In genomic region chr2:67846341-67847070, GRCh38 we compare ENCODE assay signal across 9 cellular contexts.
A peak's percentile ranks its signal among the peaks of the same experiment; 100 is the strongest.
DNase-seq lines count a peak whose midpoint lies in the region; ATAC-seq and TF ChIP-seq lines count a peak whose summit lies in the region.
"Had no signal": no experiment of that assay in that cellular context is flagged by ENCODE, and none has a peak within 500 bp of the region (broad histone marks: within the 10 kb centered on the region; RNA-seq: fewer than 3 reads in every experiment).

No MANE protein-coding gene starts in this region.

- peak; percentile 92 for DNase-seq in ELR (ENCODE audit: low read depth)
- peak; percentile 86 for DNase-seq in NCI-H510A (lab: John Stamatoyannopoulos, UW)
- DNase-seq in activated CD8-positive, alpha-beta memory T cell treated with anti-CD3 and anti-CD28 coated beads, Interleukin-2, amount 10 ng/mL, durations not matched to agents 7 days and 5 days = peak; percentile 43
- peak; percentile 87 for DNase-seq in foreskin melanocyte
- DNase-seq in neural progenitor cell (ENCODE audit: low spot score) = peak; percentile 84

- H2AFZ ChIP-seq in neural progenitor cell (replicated peaks) = peak overlapping the region; percentile 68

- H3K27ac ChIP-seq in neural progenitor cell = no peak overlapping the region

- no peaks in the 10 kb centered on the region for H3K9me3 Mint-ChIP-seq in activated CD8-positive, alpha-beta memory T cell treated with anti-CD3 and anti-CD28 coated beads, Interleukin-2, amount 10 ng/mL, durations not matched to agents 7 days and 5 days (ENCODE audit: low read depth)
- H3K9me3 Mint-ChIP-seq in neural progenitor cell = no peaks in the 10 kb centered on the region
- H3K9me3 Mint-ChIP-seq: activated naive CD4-positive, alpha-beta T cell treated with anti-CD3 and anti-CD28 coated beads, Interleukin-2, amount 50 U/mL, for 72 hours had no signal

- ATAC-seq in HG03439 (IDR thresholded peaks at IDR 0.05; ENCODE audit: unreplicated experiment) = peak; percentile 61
- ATAC-seq in activated CD8-positive, alpha-beta memory T cell treated with anti-CD3 and anti-CD28 coated beads, Interleukin-2, amount 10 ng/mL, durations not matched to agents 7 days and 5 days = no peak
- no peak for ATAC-seq in GM21619 (IDR thresholded peaks at IDR 0.05; ENCODE audit: unreplicated experiment)
- no peak for ATAC-seq in HG02840 (IDR thresholded peaks at IDR 0.05; ENCODE audit: low FRiP score, unreplicated experiment)

- no peaks in the 10 kb centered on the region for H3K36me3 Mint-ChIP-seq in activated CD8-positive, alpha-beta memory T cell treated with anti-CD3 and anti-CD28 coated beads, Interleukin-2, amount 10 ng/mL, durations not matched to agents 7 days and 5 days
- H3K36me3 Mint-ChIP-seq in neural progenitor cell = no peaks in the 10 kb centered on the region
- H3K36me3 Mint-ChIP-seq: activated naive CD4-positive, alpha-beta T cell treated with anti-CD3 and anti-CD28 coated beads, Interleukin-2, amount 50 U/mL, for 72 hours had no signal

- H3K4me3 ChIP-seq in neural progenitor cell = no peak overlapping the region

- CTCF ChIA-PET in activated CD8-positive, alpha-beta memory T cell treated with anti-CD3 and anti-CD28 coated beads, Interleukin-2, amount 10 ng/mL, durations not matched to agents 7 days and 5 days (lab: Charles Lee) = interaction anchor here (0.8 to 1.2 kb wide), 4 partner anchors 9 to 74 kb away, joined by 3 to 7 read pairs (median 3); no protein-coding TSS in a partner anchor

- H3K4me1 ChIP-seq in neural progenitor cell = peaks cover 15% of the 10 kb centered on the region

- no peaks in the 10 kb centered on the region for H3K79me2 ChIP-seq in neural progenitor cell (ENCODE audit: low read depth)

- no peaks in the 10 kb centered on the region for H3K9me3 ChIP-seq in neural progenitor cell (ENCODE audit: low read depth)

- no peak overlapping the region for H3K27ac Mint-ChIP-seq in activated CD8-positive, alpha-beta memory T cell treated with anti-CD3 and anti-CD28 coated beads, Interleukin-2, amount 10 ng/mL, durations not matched to agents 7 days and 5 days
- H3K27ac Mint-ChIP-seq in neural progenitor cell = peak overlapping the region; percentile 43
- H3K27ac Mint-ChIP-seq: activated naive CD4-positive, alpha-beta T cell treated with anti-CD3 and anti-CD28 coated beads, Interleukin-2, amount 50 U/mL, for 72 hours had no signal

- no peaks in the 10 kb centered on the region for H3K27me3 ChIP-seq in neural progenitor cell

- H3F3A ChIP-seq in neural progenitor cell (ENCODE audit: low read depth) = peaks cover 10% of the 10 kb centered on the region

- H3K4me2 ChIP-seq in neural progenitor cell = peak overlapping the region; percentile 34

- TF ChIP-seq CTCF in neural progenitor cell (IDR thresholded peaks at IDR 0.05) = peak; percentile 83

- peaks cover 10% of the 10 kb centered on the region for H3K27me3 Mint-ChIP-seq in activated CD8-positive, alpha-beta memory T cell treated with anti-CD3 and anti-CD28 coated beads, Interleukin-2, amount 10 ng/mL, durations not matched to agents 7 days and 5 days
- peaks cover 2% of the 10 kb centered on the region for H3K27me3 Mint-ChIP-seq in neural progenitor cell (ENCODE audit: insufficient read depth, low read depth)

- no peak overlapping the region for H3K4me3 Mint-ChIP-seq in activated CD8-positive, alpha-beta memory T cell treated with anti-CD3 and anti-CD28 coated beads, Interleukin-2, amount 10 ng/mL, durations not matched to agents 7 days and 5 days
- H3K4me3 Mint-ChIP-seq in neural progenitor cell = peak overlapping the region; percentile 46

- no peaks in the 10 kb centered on the region for H3K4me1 Mint-ChIP-seq in activated CD8-positive, alpha-beta memory T cell treated with anti-CD3 and anti-CD28 coated beads, Interleukin-2, amount 10 ng/mL, durations not matched to agents 7 days and 5 days
- peaks cover 23% of the 10 kb centered on the region for H3K4me1 Mint-ChIP-seq in neural progenitor cell

- no peak overlapping the region for H3K9ac ChIP-seq in neural progenitor cell

- H3K36me3 ChIP-seq in neural progenitor cell = no peaks in the 10 kb centered on the region

- no peaks in the 10 kb centered on the region for H4K20me1 ChIP-seq in neural progenitor cell (ENCODE audit: low read depth)
